ENCODE assay signal across 10 cellular contexts in genomic region chr2:68231061-68231372, GRCh38. TPM values are rescaled to one million over a fixed set of nuclear protein-coding genes. Genes with fewer than 3 reads are reported as not detected.
A peak's percentile ranks its signal among the peaks of the same experiment; 100 is the strongest.
DNase-seq lines count a peak whose midpoint lies in the region; ATAC-seq and TF ChIP-seq lines count a peak whose summit lies in the region.
"Had no signal": no experiment of that assay in that cellular context is flagged by ENCODE, and none has a peak within 500 bp of the region (broad histone marks: within the 10 kb centered on the region; RNA-seq: fewer than 3 reads in every experiment).

No MANE protein-coding gene starts in this region.

- no peaks in the 10 kb centered on the region for H3K9me3 ChIP-seq in T-helper 17 cell (ENCODE audit: control insufficient read depth, low read length, poor library complexity, severe bottlenecking)

- no peaks in the 10 kb centered on the region for H3K27me3 Mint-ChIP-seq in T-helper 17 cell
- H3K27me3 Mint-ChIP-seq in progenitor cell of endocrine pancreas = no peaks in the 10 kb centered on the region

- H3K27ac Mint-ChIP-seq in T-helper 17 cell (peak overlapping the region; percentile 77), progenitor cell of endocrine pancreas (peak overlapping the region; percentile 35)

- no peak for ATAC-seq in T-helper 17 cell
- ATAC-seq in left ventricle myocardium superior = peak; percentile 85

- H3K4me1 Mint-ChIP-seq in T-helper 17 cell (peaks cover 54% of the 10 kb centered on the region), progenitor cell of endocrine pancreas (ENCODE audit: low read depth) (peaks cover 14% of the 10 kb centered on the region)

- TF ChIP-seq CTCF in progenitor cell of endocrine pancreas (IDR thresholded peaks at IDR 0.05; ENCODE audit: unreplicated experiment) = no peak

- H3K9me3 Mint-ChIP-seq in progenitor cell of endocrine pancreas (ENCODE audit: low read depth) = peaks cover 2% of the 10 kb centered on the region

- H3K4me3 Mint-ChIP-seq in T-helper 17 cell = peak overlapping the region; percentile 49
- H3K4me3 Mint-ChIP-seq in progenitor cell of endocrine pancreas (ENCODE audit: low read depth) = no peak overlapping the region

- DNase-seq in NCI-H82 (lab: John Stamatoyannopoulos, UW) (peak; percentile 40), NCI-H82 treated with DMSO at 0.1 percent for 48 hours (lab: John Stamatoyannopoulos, UW; ENCODE audit: unreplicated experiment) (no peak), T-helper 17 cell (no peak), left ventricle myocardium superior (no peak), progenitor cell of endocrine pancreas (ENCODE audit: low spot score, unreplicated experiment) (no peak), UCSD-AML1 (lab: John Stamatoyannopoulos, UW; ENCODE audit: unreplicated experiment) (no peak), NCI-H526 treated with DMSO at 0.1 percent for 48 hours (lab: John Stamatoyannopoulos, UW) (no peak), cerebellar cortex (ENCODE audit: low spot score) (no peak)
- DNase-seq: 8988T, NCI-H446 had no signal

- H3K36me3 Mint-ChIP-seq in T-helper 17 cell (ENCODE audit: low read depth) (no peaks in the 10 kb centered on the region), progenitor cell of endocrine pancreas (ENCODE audit: insufficient read depth) (no peaks in the 10 kb centered on the region)

- intact Hi-C loops in left ventricle myocardium superior (cut with micrococcal nuclease) = no loop called here

RNA-seq across cellular contexts. Expression of gene PPP3R1, which starts 21.3 kb away (rescaled TPM):
- 10 to 100 TPM; 60.3 to 83.9 TPM for total RNA-seq in T-helper 17 cell
- 38.5 TPM for total RNA-seq in left ventricle myocardium superior
- total RNA-seq in progenitor cell of endocrine pancreas = 44.1 and 48.5 TPM in 2 replicates
